1 cellular context compared by ENCODE assay signal in the genomic region with DNA sequence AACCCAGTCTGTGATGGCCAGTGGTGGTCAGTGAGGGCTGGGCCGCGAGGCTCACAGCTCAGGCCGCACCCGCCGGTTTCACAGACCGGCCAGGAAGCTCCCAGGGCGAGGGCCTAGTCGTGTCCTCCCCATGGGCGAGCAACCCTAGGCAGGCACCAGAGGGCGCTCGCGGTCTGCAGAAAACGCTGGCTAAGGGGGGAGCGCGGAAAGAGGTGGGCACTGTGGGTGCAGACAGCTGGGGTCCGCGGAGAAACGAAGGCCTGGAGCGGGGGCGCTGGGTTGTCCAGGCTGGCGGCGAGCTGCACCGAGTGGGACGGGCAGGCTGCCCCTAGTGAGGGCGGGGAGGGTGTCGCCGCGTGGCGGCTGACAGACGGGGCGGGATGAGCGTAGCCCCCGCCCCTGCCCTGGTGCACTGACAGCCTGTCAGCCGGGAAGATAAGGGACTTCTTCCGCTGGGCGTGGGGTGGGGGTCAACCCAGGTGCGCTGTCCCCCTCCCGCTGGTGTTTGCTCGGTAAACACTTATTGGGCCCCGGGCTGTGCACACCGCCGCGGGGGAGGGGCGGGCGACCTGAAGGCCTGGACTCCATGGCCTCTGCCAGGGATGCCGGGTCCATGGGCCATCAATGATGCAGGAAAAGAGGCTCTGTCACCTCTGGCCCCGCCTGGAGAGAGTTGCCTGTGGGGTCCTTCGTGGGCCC.
TF ChIP-seq lines count a peak whose summit lies in the region.

No MANE protein-coding gene starts in this region.

TF ChIP-seq in H1, 55 proteins besides CTCF, POLR2A, EP300 and RAD21:
- no peak for TF ChIP-seq SIX5 (IDR thresholded peaks at IDR 0.05; ENCODE audit: low read depth, low read length)
- 0 out of 2 replicates have a peak, but pooled peaks have one; percentile 5 for TF ChIP-seq YY1 (IDR thresholded peaks at IDR 0.05; ENCODE audit: low read depth, low read length)
- 0 out of 4 replicates have a peak, but pooled peaks of 1 of the 2 experiments have one; percentile 44 for TF ChIP-seq HDAC2 (IDR thresholded peaks at IDR 0.05; ENCODE audit: borderline replicate concordance in 1 of 2, low read depth in 2 of 2, low read length in 2 of 2)
- TF ChIP-seq EZH2 (IDR thresholded peaks at IDR 0.05; ENCODE audit: low read depth, low read length, severe bottlenecking) = peak; percentile 47
- 0 out of 2 replicates have a peak, but pooled peaks have one; percentile 37 for TF ChIP-seq CREB1 (IDR thresholded peaks at IDR 0.05)
- no peak for TF ChIP-seq TCF12 (IDR thresholded peaks at IDR 0.05; ENCODE audit: low read depth, low read length)
- TF ChIP-seq TBP (IDR thresholded peaks at IDR 0.05; ENCODE audit: low read depth, low read length) = peak; percentile 22; the same call in 1 of the 2 replicates
- TF ChIP-seq, protein P1, sequence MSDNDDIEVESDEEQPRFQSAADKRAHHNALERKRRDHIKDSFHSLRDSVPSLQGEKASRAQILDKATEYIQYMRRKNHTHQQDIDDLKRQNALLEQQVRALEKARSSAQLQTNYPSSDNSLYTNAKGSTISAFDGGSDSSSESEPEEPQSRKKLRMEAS (IDR thresholded peaks at IDR 0.05) = peak; percentile 54; the same call in 1 of the 2 replicates
- TF ChIP-seq KDM4A (IDR thresholded peaks at IDR 0.05; ENCODE audit: low read depth, low read length, severe bottlenecking) = peak; percentile 34
- peak; percentile 69 to 71; a peak in 1 of 4 replicates for TF ChIP-seq SIN3A (conservative IDR thresholded peaks at IDR 0.05 in 1 of 2, IDR thresholded peaks at IDR 0.05 in 1 of 2; ENCODE audit: low read depth in 1 of 2, low read length in 2 of 2)
